22 cellular contexts compared by ENCODE assay signal in genomic region chr1:170800243-170800642, GRCh38.
DNase-seq lines count a peak whose midpoint lies in the region; ATAC-seq, FAIRE-seq and TF ChIP-seq lines count a peak whose summit lies in the region.
"Had no signal": no experiment of that assay in that cellular context is flagged by ENCODE, and none has a peak within 500 bp of the region (broad histone marks: within the 10 kb centered on the region; RNA-seq: fewer than 3 reads in every experiment).

No MANE protein-coding gene starts in this region.

- H3K27me3 Mint-ChIP-seq in H9 (ENCODE audit: low read depth) (no peaks in the 10 kb centered on the region), nephron (ENCODE audit: low read depth) (no peaks in the 10 kb centered on the region)
- H3K27me3 Mint-ChIP-seq in activated CD8-positive, alpha-beta memory T cell treated with anti-CD3 and anti-CD28 coated beads, Interleukin-2, amount 10 ng/mL, durations not matched to agents 7 days and 5 days = no peaks in the 10 kb centered on the region

- no peak overlapping the region for H3K27ac ChIP-seq in H9 (ENCODE audit: insufficient read length, low read depth, low read length)
- H3K27ac ChIP-seq: 22Rv1; A549; BLaER1 treated with 17β-estradiol and CSF1 and Interleukin-3, amounts not matched to agents 10 nM and 100 nM; C4-2B had no signal

- H3K9ac ChIP-seq in H9 (ENCODE audit: extremely low read depth, insufficient read length, low read length) = no peak overlapping the region
- H3K9ac ChIP-seq: BLaER1 treated with 17β-estradiol and CSF1 and Interleukin-3, amounts not matched to agents 10 nM and 100 nM had no signal

- no peak overlapping the region for H3K14ac ChIP-seq in H9 (ENCODE audit: insufficient read depth, low read length)

- no peaks in the 10 kb centered on the region for H4K20me1 ChIP-seq in H9 (ENCODE audit: control insufficient read depth, insufficient read depth, insufficient read length)
- H4K20me1 ChIP-seq: BLaER1 treated with 17β-estradiol and CSF1 and Interleukin-3, amounts not matched to agents 10 nM and 100 nM had no signal

- no peak overlapping the region for H3K4me2 ChIP-seq in H9 (ENCODE audit: insufficient read depth, insufficient read length, low read length)
- H3K4me2 ChIP-seq: A549; BLaER1 treated with 17β-estradiol and CSF1 and Interleukin-3, amounts not matched to agents 10 nM and 100 nM had no signal

- H3K4me1 ChIP-seq in H9 (ENCODE audit: insufficient read depth, low read length) = no peaks in the 10 kb centered on the region; the same call in 1 of the 2 replicates
- H3K4me1 ChIP-seq: A549; BLaER1 treated with 17β-estradiol and CSF1 and Interleukin-3, amounts not matched to agents 10 nM and 100 nM; Caco-2 had no signal

- no peaks in the 10 kb centered on the region for H3K27me3 ChIP-seq in H9 (ENCODE audit: insufficient read depth, low read length)
- H3K27me3 ChIP-seq: BLaER1 treated with 17β-estradiol and CSF1 and Interleukin-3, amounts not matched to agents 10 nM and 100 nM had no signal

- no peak overlapping the region for H4K8ac ChIP-seq in H9 (replicated peaks; ENCODE audit: insufficient read length, low read depth, low read length)

- H3K23me2 ChIP-seq in H9 (ENCODE audit: insufficient read length, low read depth, low read length, poor library complexity, severe bottlenecking) = no peaks in the 10 kb centered on the region

- no peak for TF ChIP-seq CTCF in D721Med (IDR thresholded peaks at IDR 0.05; ENCODE audit: insufficient read depth, missing control alignments)
- TF ChIP-seq CTCF in H9 (conservative IDR thresholded peaks at IDR 0.05) = no peak
- TF ChIP-seq CTCF in nephron (IDR thresholded peaks at IDR 0.05; ENCODE audit: unreplicated experiment in 3 of 3) = no peak

- no peak overlapping the region for H4K91ac ChIP-seq in H9 (ENCODE audit: insufficient read length, low read depth, low read length)

- H4K5ac ChIP-seq in H9 (ENCODE audit: insufficient read length, low read depth, low read length) = no peak overlapping the region

- no peaks in the 10 kb centered on the region for H3K9me3 ChIP-seq in H9 (ENCODE audit: control insufficient read depth, low read depth, low read length)
- H3K9me3 ChIP-seq: A549; BLaER1 treated with 17β-estradiol and CSF1 and Interleukin-3, amounts not matched to agents 10 nM and 100 nM; Caco-2 had no signal

- no peaks in the 10 kb centered on the region for H3K79me2 ChIP-seq in H9 (ENCODE audit: insufficient read depth, low read length)

- H2BK5ac ChIP-seq in H9 (ENCODE audit: insufficient read length, low read length) = no peak overlapping the region

- H2AK5ac ChIP-seq in H9 (ENCODE audit: insufficient read length, low read length) = no peak overlapping the region

- H3K79me1 ChIP-seq in H9 (ENCODE audit: insufficient read depth, low read depth, low read length, poor library complexity, severe bottlenecking) = no peaks in the 10 kb centered on the region

- H2AFZ ChIP-seq in H9 (ENCODE audit: low read length) = no peak overlapping the region

- H3K36me3 Mint-ChIP-seq in H9 (ENCODE audit: insufficient read depth in 1 of 3, low read depth in 3 of 3) = no peaks in the 10 kb centered on the region; a peak in 1 of 7 replicates
- H3K36me3 Mint-ChIP-seq in nephron (ENCODE audit: low read depth) = no peaks in the 10 kb centered on the region
- no peaks in the 10 kb centered on the region for H3K36me3 Mint-ChIP-seq in activated CD8-positive, alpha-beta memory T cell treated with anti-CD3 and anti-CD28 coated beads, Interleukin-2, amount 10 ng/mL, durations not matched to agents 7 days and 5 days
- H3K36me3 Mint-ChIP-seq: CD8-positive, alpha-beta T cell had no signal

- CTCF ChIA-PET in activated CD8-positive, alpha-beta memory T cell treated with anti-CD3 and anti-CD28 coated beads, Interleukin-2, amount 10 ng/mL, durations not matched to agents 7 days and 5 days (lab: Charles Lee) = no interaction called here

- FAIRE-seq in D721Med (lab: Jason Lieb, UNC) = peak; percentile 41
- FAIRE-seq: A549, G401.6, GM12891 had no signal

- no peak overlapping the region for H2BK15ac ChIP-seq in H9 (ENCODE audit: low read depth, low read length)

- H3K9me3 Mint-ChIP-seq in H9 (no peaks in the 10 kb centered on the region), nephron (no peaks in the 10 kb centered on the region)
- no peaks in the 10 kb centered on the region for H3K9me3 Mint-ChIP-seq in activated CD8-positive, alpha-beta memory T cell treated with anti-CD3 and anti-CD28 coated beads, Interleukin-2, amount 10 ng/mL, durations not matched to agents 7 days and 5 days (ENCODE audit: low read depth)
- H3K9me3 Mint-ChIP-seq: CD4-positive, alpha-beta T cell; CD8-positive, alpha-beta T cell had no signal

- peak overlapping the region in 2 of 3 experiments; percentile 4 to 46; a peak in 2 of 7 replicates for H3K27ac Mint-ChIP-seq in H9
- peak overlapping the region; percentile 6 to 52 (median 22) for H3K27ac Mint-ChIP-seq in nephron
- no peak overlapping the region for H3K27ac Mint-ChIP-seq in activated CD8-positive, alpha-beta memory T cell treated with anti-CD3 and anti-CD28 coated beads, Interleukin-2, amount 10 ng/mL, durations not matched to agents 7 days and 5 days
- H3K27ac Mint-ChIP-seq: B cell; CD4-positive, alpha-beta T cell; CD8-positive, alpha-beta T cell had no signal

- no peak overlapping the region for H3K4me3 Mint-ChIP-seq in H9
- H3K4me3 Mint-ChIP-seq in nephron = no peak overlapping the region
- H3K4me3 Mint-ChIP-seq in activated CD8-positive, alpha-beta memory T cell treated with anti-CD3 and anti-CD28 coated beads, Interleukin-2, amount 10 ng/mL, durations not matched to agents 7 days and 5 days = no peak overlapping the region
- H3K4me3 Mint-ChIP-seq: B cell; CD4-positive, alpha-beta T cell; CD8-positive, alpha-beta T cell had no signal

- no peak overlapping the region for H3T11ph ChIP-seq in H9 (ENCODE audit: low read length)

- H3K56ac ChIP-seq in H9 (ENCODE audit: insufficient read length, low read depth, low read length) = no peak overlapping the region

- H2BK12ac ChIP-seq in H9 (ENCODE audit: insufficient read length, low read depth, low read length) = no peak overlapping the region

- DNase-seq in D721Med (ENCODE audit: insufficient read length, low spot score) (no peak), H9 (no peak), NCI-H2081 treated with DMSO at 0.1 percent for 48 hours (lab: John Stamatoyannopoulos, UW) (no peak), NCI-H1105 treated with DMSO at 0.1 percent for 48 hours (lab: John Stamatoyannopoulos, UW) (no peak)
- DNase-seq in activated CD8-positive, alpha-beta memory T cell treated with anti-CD3 and anti-CD28 coated beads, Interleukin-2, amount 10 ng/mL, durations not matched to agents 7 days and 5 days = no peak
- DNase-seq: AML-193; Caco-2; Calu3; CD4-positive, alpha-beta T cell; CD8-positive, alpha-beta T cell; DMS79 treated with DMSO at 0.1 percent for 48 hours; GF-D8 had no signal

- H3K18ac ChIP-seq in H9 (ENCODE audit: insufficient read length, low read depth, low read length) = no peak overlapping the region

- H3K4ac ChIP-seq in H9 (ENCODE audit: low read depth, low read length) = no peak overlapping the region

- no peak overlapping the region for H2BK120ac ChIP-seq in H9 (ENCODE audit: low read depth, low read length, poor library complexity, severe bottlenecking)

- H2BK20ac ChIP-seq in H9 (ENCODE audit: low read depth, low read length, poor library complexity, severe bottlenecking) = no peak overlapping the region

- H3K4me1 Mint-ChIP-seq in H9 = peaks cover 14 to 15% of the 10 kb centered on the region in 2 experiments
- peaks cover 26% of the 10 kb centered on the region for H3K4me1 Mint-ChIP-seq in nephron
- no peaks in the 10 kb centered on the region for H3K4me1 Mint-ChIP-seq in activated CD8-positive, alpha-beta memory T cell treated with anti-CD3 and anti-CD28 coated beads, Interleukin-2, amount 10 ng/mL, durations not matched to agents 7 days and 5 days
- H3K4me1 Mint-ChIP-seq: B cell had no signal

- no peak overlapping the region for H3K23ac ChIP-seq in H9 (ENCODE audit: insufficient read length, low read depth, low read length)

- ATAC-seq in SK-N-SH treated with all-trans-retinoic acid at 6 μM for 48 hours (peak; percentile 62), GM18909 (IDR thresholded peaks at IDR 0.05; ENCODE audit: poor library complexity, unreplicated experiment) (no peak)
- no peak for ATAC-seq in activated CD8-positive, alpha-beta memory T cell treated with anti-CD3 and anti-CD28 coated beads, Interleukin-2, amount 10 ng/mL, durations not matched to agents 7 days and 5 days
- ATAC-seq: A549; CD8-positive, alpha-beta T cell had no signal

TF ChIP-seq in SK-N-SH treated with all-trans-retinoic acid at 6 μM for 48 hours, 23 proteins besides CTCF, POLR2A, EP300 and RAD21 (continues in another document):
- TF ChIP-seq SNAI2 (CRISPR knock-in tag; IDR thresholded peaks at IDR 0.05) (no peak), ZFP3 (CRISPR knock-in tag; IDR thresholded peaks at IDR 0.05) (no peak), GLIS3 (CRISPR knock-in tag; IDR thresholded peaks at IDR 0.05) (no peak), ZC3H10 (CRISPR knock-in tag; IDR thresholded peaks at IDR 0.05) (no peak), ARNTL (CRISPR knock-in tag; IDR thresholded peaks at IDR 0.05; ENCODE audit: borderline replicate concordance, low read depth) (no peak), TOX (CRISPR knock-in tag; IDR thresholded peaks at IDR 0.05; ENCODE audit: borderline replicate concordance) (no peak), ZNF565 (CRISPR knock-in tag; conservative IDR thresholded peaks at IDR 0.05; ENCODE audit: low read depth) (no peak), CSDC2 (CRISPR knock-in tag; IDR thresholded peaks at IDR 0.05) (no peak), ZNF8 (CRISPR knock-in tag; IDR thresholded peaks at IDR 0.05) (no peak)
